32 cellular contexts compared by ENCODE assay signal in the genomic region with DNA sequence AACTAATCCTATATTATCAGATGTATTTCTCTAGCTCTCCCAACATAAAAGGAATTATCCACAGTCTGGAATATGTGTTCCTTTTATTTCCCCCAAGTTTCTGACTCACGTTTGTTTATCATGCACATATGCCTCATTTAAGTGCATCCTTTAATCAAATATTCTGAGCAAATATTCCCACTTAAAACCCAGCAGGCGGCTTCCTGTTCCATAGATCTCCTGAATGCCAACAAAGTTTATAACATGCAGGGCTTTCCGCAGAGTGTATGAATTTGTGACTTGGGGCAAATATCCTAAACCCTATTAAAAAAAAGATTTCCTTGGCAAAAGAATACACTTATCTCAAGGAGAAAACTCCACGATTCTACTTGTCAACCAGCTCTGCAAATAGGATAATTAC. TPM values are rescaled to one million over a fixed set of nuclear protein-coding genes. Genes with fewer than 3 reads are reported as not detected.
"Had no signal": no experiment of that assay in that cellular context is flagged by ENCODE, and none has a peak within 500 bp of the region (broad histone marks: within the 10 kb centered on the region; RNA-seq: fewer than 3 reads in every experiment).

No MANE protein-coding gene starts in this region.

- H3K27me3 Mint-ChIP-seq: activated B cell treated with CpG ODN at 0.5 μM for 24 hours; activated CD4-positive, alpha-beta T cell treated with anti-CD3 and anti-CD28 coated beads, Interleukin-2, amount 10 ng/mL, durations not matched to agents 24 days and 14 days had no signal

- H3K4me3 Mint-ChIP-seq: activated B cell treated with CpG ODN at 0.5 μM for 24 hours; activated CD4-positive, alpha-beta T cell treated with anti-CD3 and anti-CD28 coated beads, Interleukin-2, amount 10 ng/mL, durations not matched to agents 24 days and 14 days; activated CD8-positive, alpha-beta memory T cell treated with anti-CD3 and anti-CD28 coated beads, Interleukin-2, amount 10 ng/mL, durations not matched to agents 7 days and 5 days; activated naive CD4-positive, alpha-beta T cell treated with anti-CD3 and anti-CD28 coated beads, Interleukin-2, amount 50 U/mL, for 24 hours; activated T-cell treated with anti-CD3 and anti-CD28 coated beads, Interleukin-2, amount 50 U/mL, for 24 hours; activated T-helper 1 cell treated with anti-CD3 and anti-CD28 coated beads, Interleukin-12 subunit alpha, Interleukin-12 subunit beta, Interleukin-2, Interleukin-4 antibody, amounts not matched to agents 30 ng/mL and 10 ng/mL and 1 ng/mL, durations not matched to agents 14 hours and 24 hours and 36 hours; T-cell had no signal

- H3K9me3 Mint-ChIP-seq: activated B cell treated with CpG ODN at 0.5 μM for 24 hours; activated CD4-positive, alpha-beta T cell treated with anti-CD3 and anti-CD28 coated beads, Interleukin-2, amount 10 ng/mL, durations not matched to agents 24 days and 14 days; activated naive CD4-positive, alpha-beta T cell treated with anti-CD3 and anti-CD28 coated beads, Interleukin-2, amount 50 U/mL, for 24 hours; activated T-cell treated with anti-CD3 and anti-CD28 coated beads, Interleukin-2, amount 50 U/mL, for 24 hours; activated T-helper 1 cell treated with anti-CD3 and anti-CD28 coated beads, Interleukin-12 subunit alpha, Interleukin-12 subunit beta, Interleukin-2, Interleukin-4 antibody, amounts not matched to agents 30 ng/mL and 10 ng/mL and 1 ng/mL, durations not matched to agents 14 hours and 24 hours and 36 hours; T-cell had no signal

- DNase-seq: activated B cell treated with CpG ODN at 0.5 μM for 24 hours; activated CD4-positive, alpha-beta T cell treated with anti-CD3 and anti-CD28 coated beads for 1 hour; activated CD4-positive, alpha-beta T cell treated with anti-CD3 and anti-CD28 coated beads, Interleukin-2, amount 10 ng/mL, durations not matched to agents 24 days and 14 days; activated CD4-positive, alpha-beta T cell treated with anti-CD3 and anti-CD28 coated beads, Interleukin-2, amount 50 U/mL, for 48 hours; activated CD8-positive, alpha-beta memory T cell treated with anti-CD3 and anti-CD28 coated beads, Interleukin-2, amount 10 ng/mL, durations not matched to agents 7 days and 5 days; activated effector memory CD4-positive, alpha-beta T cell treated with Interleukin-2 at 50 U/mL for 16 hours; activated naive CD4-positive, alpha-beta T cell; activated T-cell treated with anti-CD3 and anti-CD28 coated beads, Interleukin-2, amount 50 U/mL, for 24 hours; aorta; body of pancreas; central memory CD4-positive, alpha-beta T cell; cortex of kidney; Kasumi-1; NCI-H1092; NCI-H1436; NCI-H187 treated with DMSO at 0.1 percent for 48 hours; NCI-H2171; NCI-H2227 treated with DMSO at 0.1 percent for 48 hours; NCI-H524; NCI-H82; SHP77; T-cell; T-helper 2 cell; T1000 had no signal

- H3K27ac Mint-ChIP-seq: activated B cell treated with CpG ODN at 0.5 μM for 24 hours; activated CD4-positive, alpha-beta T cell treated with anti-CD3 and anti-CD28 coated beads, Interleukin-2, amount 10 ng/mL, durations not matched to agents 24 days and 14 days; activated CD8-positive, alpha-beta memory T cell treated with anti-CD3 and anti-CD28 coated beads, Interleukin-2, amount 10 ng/mL, durations not matched to agents 7 days and 5 days; activated naive CD4-positive, alpha-beta T cell treated with anti-CD3 and anti-CD28 coated beads, Interleukin-2, amount 50 U/mL, for 24 hours; activated T-cell treated with anti-CD3 and anti-CD28 coated beads, Interleukin-2, amount 50 U/mL, for 24 hours; activated T-helper 1 cell treated with anti-CD3 and anti-CD28 coated beads, Interleukin-12 subunit alpha, Interleukin-12 subunit beta, Interleukin-2, Interleukin-4 antibody, amounts not matched to agents 30 ng/mL and 10 ng/mL and 1 ng/mL, durations not matched to agents 14 hours and 24 hours and 36 hours had no signal

- H3K36me3 Mint-ChIP-seq: activated CD8-positive, alpha-beta memory T cell treated with anti-CD3 and anti-CD28 coated beads, Interleukin-2, amount 10 ng/mL, durations not matched to agents 7 days and 5 days; activated naive CD4-positive, alpha-beta T cell treated with anti-CD3 and anti-CD28 coated beads, Interleukin-2, amount 50 U/mL, for 24 hours; T-cell had no signal

- FAIRE-seq: bronchial epithelial cell, K562, RCC 7860, TTC549 had no signal

- H3K4me1 Mint-ChIP-seq: activated B cell treated with CpG ODN at 0.5 μM for 24 hours; activated CD4-positive, alpha-beta T cell treated with anti-CD3 and anti-CD28 coated beads, Interleukin-2, amount 10 ng/mL, durations not matched to agents 24 days and 14 days; activated CD8-positive, alpha-beta memory T cell treated with anti-CD3 and anti-CD28 coated beads, Interleukin-2, amount 10 ng/mL, durations not matched to agents 7 days and 5 days; activated naive CD4-positive, alpha-beta T cell treated with anti-CD3 and anti-CD28 coated beads, Interleukin-2, amount 50 U/mL, for 24 hours; T-cell had no signal

- ATAC-seq: activated CD8-positive, alpha-beta memory T cell treated with anti-CD3 and anti-CD28 coated beads, Interleukin-2, amount 10 ng/mL, durations not matched to agents 7 days and 5 days; body of pancreas; K562; T-cell had no signal

RNA-seq across cellular contexts. Expression of a gene that starts 16.9 kb away (rescaled TPM):
- total RNA-seq: activated B cell treated with CpG ODN at 0.5 μM for 24 hours; activated CD4-positive, alpha-beta T cell treated with anti-CD3 and anti-CD28 coated beads, Interleukin-2, amount 10 ng/mL, durations not matched to agents 24 days and 14 days; activated CD8-positive, alpha-beta memory T cell treated with anti-CD3 and anti-CD28 coated beads, Interleukin-2, amount 10 ng/mL, durations not matched to agents 7 days and 5 days; activated T-helper 1 cell treated with anti-CD3 and anti-CD28 coated beads, Interleukin-12 subunit alpha, Interleukin-12 subunit beta, Interleukin-2, Interleukin-4 antibody, amounts not matched to agents 30 ng/mL and 10 ng/mL and 1 ng/mL, durations not matched to agents 14 hours and 24 hours and 36 hours; aorta; body of pancreas; bronchial epithelial cell; chondrocyte; K562; SJSA1; T-cell had no signal
